Comparison of ENCODE assay signal across 2 cellular contexts in genomic region chr22:50633771-50634170, GRCh38.
TF ChIP-seq lines count a peak whose summit lies in the region.

No MANE protein-coding gene starts in this region.

TF ChIP-seq in SK-N-SH, 30 proteins besides CTCF, POLR2A, EP300 and RAD21:
- no peak for TF ChIP-seq PBX3 (IDR thresholded peaks at IDR 0.05)
- TF ChIP-seq NFIC (IDR thresholded peaks at IDR 0.05; ENCODE audit: borderline replicate concordance) = no peak
- no peak for TF ChIP-seq SMC3 (IDR thresholded peaks at IDR 0.05; ENCODE audit: low read depth, low read length)
- TF ChIP-seq TAF1 (IDR thresholded peaks at IDR 0.05; ENCODE audit: borderline replicate concordance, low read depth, low read length) = no peak
- TF ChIP-seq TCF12 (IDR thresholded peaks at IDR 0.05) = no peak
- TF ChIP-seq GABPA (IDR thresholded peaks at IDR 0.05; ENCODE audit: low read depth) = no peak

TF ChIP-seq in SK-N-SH treated with all-trans-retinoic acid at 6 μM for 48 hours, 23 proteins besides CTCF, POLR2A, EP300 and RAD21:
- TF ChIP-seq ZNF565 (CRISPR knock-in tag; conservative IDR thresholded peaks at IDR 0.05; ENCODE audit: low read depth) (no peak), GLIS3 (CRISPR knock-in tag; IDR thresholded peaks at IDR 0.05) (no peak), POU6F1 (CRISPR knock-in tag; IDR thresholded peaks at IDR 0.05; ENCODE audit: borderline replicate concordance, low read depth) (no peak), BACH2 (CRISPR knock-in tag; IDR thresholded peaks at IDR 0.05; ENCODE audit: borderline replicate concordance) (no peak), PPARA (CRISPR knock-in tag; IDR thresholded peaks at IDR 0.05; ENCODE audit: borderline replicate concordance) (no peak), CSDC2 (CRISPR knock-in tag; IDR thresholded peaks at IDR 0.05) (no peak), RARB (CRISPR knock-in tag; IDR thresholded peaks at IDR 0.05) (no peak), ZNF70 (CRISPR knock-in tag; IDR thresholded peaks at IDR 0.05) (no peak), CSRNP3 (CRISPR knock-in tag; IDR thresholded peaks at IDR 0.05) (no peak)
